22 cellular contexts compared by ENCODE assay signal in the genomic region with DNA sequence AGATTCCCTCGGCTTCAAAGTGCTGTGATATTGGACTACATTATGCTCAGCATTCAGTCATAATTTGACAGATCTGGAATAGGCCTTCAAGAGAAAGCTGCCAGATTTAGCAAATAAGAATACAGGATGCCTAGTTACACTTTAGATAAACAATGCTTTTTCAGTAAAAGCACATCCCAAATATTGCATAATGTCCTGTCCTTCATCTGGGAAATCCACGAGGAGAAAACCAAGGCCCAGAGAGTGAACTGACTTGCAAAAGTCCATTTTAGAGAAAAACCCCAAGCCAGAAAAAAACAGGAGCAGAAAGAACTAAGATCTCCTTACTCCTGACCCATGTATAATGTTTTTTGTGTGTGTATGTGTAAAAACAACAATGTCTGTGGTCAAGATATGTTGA. TPM values are rescaled to one million over a fixed set of nuclear protein-coding genes. Genes with fewer than 3 reads are reported as not detected.
A peak's percentile ranks its signal among the peaks of the same experiment; 100 is the strongest.
DNase-seq lines count a peak whose midpoint lies in the region; ATAC-seq, FAIRE-seq and TF ChIP-seq lines count a peak whose summit lies in the region.
"Had no signal": no experiment of that assay in that cellular context is flagged by ENCODE, and none has a peak within 500 bp of the region (broad histone marks: within the 10 kb centered on the region; RNA-seq: fewer than 3 reads in every experiment).

No MANE protein-coding gene starts in this region.

- H3K27me3 Mint-ChIP-seq in mesothelial cell of epicardium (ENCODE audit: low read depth): no peaks in the 10 kb centered on the region
- H3K27me3 Mint-ChIP-seq in CD4-positive, alpha-beta T cell: no peaks in the 10 kb centered on the region

- ATAC-seq in CD4-positive, alpha-beta T cell (ENCODE audit: poor library complexity): no peak
- ATAC-seq: A549, PC-3, SK-N-SH treated with all-trans-retinoic acid at 6 μM for 48 hours had no signal

- no peaks in the 10 kb centered on the region for H3K9me3 ChIP-seq in DOHH2 (ENCODE audit: control insufficient read depth, insufficient read depth, low read length)
- H3K9me3 ChIP-seq in CD4-positive, alpha-beta T cell (ENCODE audit: control insufficient read depth, low read length): no peaks in the 10 kb centered on the region
- no peaks in the 10 kb centered on the region for H3K9me3 ChIP-seq in prostate gland
- H3K9me3 ChIP-seq: A549, SJCRH30 had no signal

- TF ChIP-seq CTCF in DOHH2 (IDR thresholded peaks at IDR 0.05; ENCODE audit: low read depth, low read length, poor library complexity, severe bottlenecking) (no peak), mesothelial cell of epicardium (IDR thresholded peaks at IDR 0.05; ENCODE audit: unreplicated experiment) (no peak), prostate gland (IDR thresholded peaks at IDR 0.05) (no peak)
- TF ChIP-seq CTCF in CD4-positive, alpha-beta T cell (IDR thresholded peaks at IDR 0.05): no peak

- H3K9me3 Mint-ChIP-seq in mesothelial cell of epicardium: peaks cover 3% of the 10 kb centered on the region
- H3K9me3 Mint-ChIP-seq in CD4-positive, alpha-beta T cell: no peaks in the 10 kb centered on the region
- H3K9me3 Mint-ChIP-seq: CD8-positive, alpha-beta memory T cell; H9 had no signal

- H3K4me1 ChIP-seq in DOHH2 (ENCODE audit: control insufficient read depth, low read length) (peaks cover 87% of the 10 kb centered on the region), prostate gland (replicated peaks) (no peaks in the 10 kb centered on the region)
- H3K4me1 ChIP-seq: SJCRH30 had no signal

- DNase-seq in amniotic epithelial cell (ENCODE audit: low read depth) (peak; percentile 3), mesothelial cell of epicardium (ENCODE audit: low spot score in 2 of 2, unreplicated experiment in 2 of 2) (no peak), H54 (ENCODE audit: insufficient read length, low spot score) (no peak), prostate gland (ENCODE audit: low spot score) (no peak), epidermal melanocyte (ENCODE audit: insufficient read length, low spot score) (no peak)
- DNase-seq in CD4-positive, alpha-beta T cell: no peak
- DNase-seq: AML-193; CD8-positive, alpha-beta memory T cell; DMS153; DND-41; H9; NCI-H1092; NCI-H1417 treated with DMSO at 0.1 percent for 48 hours; NCI-H187 treated with DMSO at 0.1 percent for 48 hours; NCI-H524; NCI-H748 treated with DMSO at 0.1 percent for 48 hours; PC-3; SJCRH30 had no signal

- H3K36me3 Mint-ChIP-seq in mesothelial cell of epicardium: no peaks in the 10 kb centered on the region
- H3K36me3 Mint-ChIP-seq in CD4-positive, alpha-beta T cell (ENCODE audit: low read depth): no peaks in the 10 kb centered on the region
- H3K36me3 Mint-ChIP-seq: CD8-positive, alpha-beta memory T cell had no signal

- H3K27me3 ChIP-seq in DOHH2 (ENCODE audit: control insufficient read depth, low read length): no peaks in the 10 kb centered on the region
- H3K27me3 ChIP-seq in CD4-positive, alpha-beta T cell (ENCODE audit: control insufficient read depth, insufficient read depth, low read length): no peaks in the 10 kb centered on the region
- no peaks in the 10 kb centered on the region for H3K27me3 ChIP-seq in prostate gland (replicated peaks; ENCODE audit: insufficient read depth)
- H3K27me3 ChIP-seq: SJCRH30 had no signal

- H3K27ac Mint-ChIP-seq in mesothelial cell of epicardium: peak overlapping the region; percentile 36
- H3K27ac Mint-ChIP-seq in CD4-positive, alpha-beta T cell: no peak overlapping the region
- H3K27ac Mint-ChIP-seq: CD8-positive, alpha-beta memory T cell; H9 had no signal

- H3F3A ChIP-seq in DOHH2 (ENCODE audit: control insufficient read depth, insufficient read depth): peaks cover 25% of the 10 kb centered on the region

- no peaks in the 10 kb centered on the region for H3K9me2 ChIP-seq in DOHH2 (replicated peaks; ENCODE audit: control insufficient read depth, low read length)

- no peak overlapping the region for H3K27ac ChIP-seq in DOHH2 (ENCODE audit: low read depth, low read length)
- no peak overlapping the region for H3K27ac ChIP-seq in CD4-positive, alpha-beta T cell (ENCODE audit: low read depth, low read length)
- no peak overlapping the region for H3K27ac ChIP-seq in prostate gland
- H3K27ac ChIP-seq: A549, C4-2B, SJCRH30 had no signal

- 65% methylated on average over 2 of the region's 2 CpGs for WGBS in prostate gland

- H3K4me1 Mint-ChIP-seq in mesothelial cell of epicardium: peaks cover 23% of the 10 kb centered on the region
- H3K4me1 Mint-ChIP-seq in CD4-positive, alpha-beta T cell (ENCODE audit: low read depth): peaks cover 14% of the 10 kb centered on the region

- H3K4me3 Mint-ChIP-seq in mesothelial cell of epicardium: no peak overlapping the region
- H3K4me3 Mint-ChIP-seq in CD4-positive, alpha-beta T cell: no peak overlapping the region
- H3K4me3 Mint-ChIP-seq: CD8-positive, alpha-beta memory T cell; H9 had no signal

- peaks cover 9% of the 10 kb centered on the region for H3K79me2 ChIP-seq in DOHH2 (ENCODE audit: control insufficient read depth, low read length)

- peak overlapping the region; percentile 16; the same call in 1 of the 2 replicates for H3K4me3 ChIP-seq in DOHH2 (ENCODE audit: low read length)
- no peak overlapping the region for H3K4me3 ChIP-seq in prostate gland
- H3K4me3 ChIP-seq: A549, SJCRH30 had no signal

- no peaks in the 10 kb centered on the region for H4K20me1 ChIP-seq in DOHH2 (ENCODE audit: control insufficient read depth, insufficient read depth, low read depth, low read length)

- H3K36me3 ChIP-seq in DOHH2 (ENCODE audit: control insufficient read depth, low read length) (0 out of 2 replicates have a peak, but pooled peaks cover 5% of the 10 kb centered on the region), prostate gland (no peaks in the 10 kb centered on the region)
- H3K36me3 ChIP-seq: SJCRH30 had no signal

- POLR2A ChIA-PET in CD4-positive, alpha-beta T cell (lab: Charles Lee): no interaction called here

- no peak for FAIRE-seq in H54 (lab: Jason Lieb, UNC)
- FAIRE-seq: A549 had no signal

- intact Hi-C loops in CD4-positive, alpha-beta T cell (cut with DNase I, micrococcal nuclease): no loop called here
- intact Hi-C loops in prostate gland (cut with DNase I): loop anchor here (10.0 kb wide), 1 partner anchor 249 kb away; no protein-coding TSS in a partner anchor

- H3K4me2 ChIP-seq in DOHH2 (ENCODE audit: low read length): peak overlapping the region; percentile 35
- H3K4me2 ChIP-seq: A549 had no signal

- CTCF ChIA-PET in CD4-positive, alpha-beta T cell (lab: Charles Lee): no interaction called here

- no peak for TF ChIP-seq POLR2A in H54 (IDR thresholded peaks at IDR 0.05; ENCODE audit: low read depth, low read length)
- no peak for TF ChIP-seq POLR2A in prostate gland (IDR thresholded peaks at IDR 0.05)

RNA-seq across cellular contexts. Expression of gene BLNK, which starts 12.0 kb away (rescaled TPM):
- total RNA-seq in mesothelial cell of epicardium (7.0 to 8.2 TPM (median 7.1 TPM) in 3 replicates), prostate gland (1 to 10 TPM; 4.8 to 8.2 TPM)
- not detected for total RNA-seq in CD4-positive, alpha-beta T cell
- total RNA-seq: CD8-positive, alpha-beta memory T cell; H9; PC-3; SJCRH30 had no signal

RNA-seq across cellular contexts. Expression of gene DNTT, which starts 20.9 kb away (rescaled TPM):
- not detected in 3 replicates for total RNA-seq in mesothelial cell of epicardium
- under 1 TPM in 1 of 2 experiments, not detected in 1; 0.11 TPM for total RNA-seq in CD4-positive, alpha-beta T cell
- not detected for total RNA-seq in prostate gland
- total RNA-seq: CD8-positive, alpha-beta memory T cell; H9; PC-3; SJCRH30 had no signal
